13 cellular contexts compared by ENCODE assay signal in genomic region chr16:48511071-48511540, GRCh38.
A peak's percentile ranks its signal among the peaks of the same experiment; 100 is the strongest.
DNase-seq lines count a peak whose midpoint lies in the region; ATAC-seq and TF ChIP-seq lines count a peak whose summit lies in the region.
"Had no signal": no experiment of that assay in that cellular context is flagged by ENCODE, and none has a peak within 500 bp of the region (broad histone marks: within the 10 kb centered on the region; RNA-seq: fewer than 3 reads in every experiment).

No MANE protein-coding gene starts in this region.

- H3K79me2 ChIP-seq in trophoblast cell (ENCODE audit: control insufficient read depth, insufficient read depth, low read length, poor library complexity) = no peaks in the 10 kb centered on the region

- H2BK12ac ChIP-seq in trophoblast cell (ENCODE audit: low read length) = peak overlapping the region; percentile 46

- H3K4me2 ChIP-seq in trophoblast cell (ENCODE audit: low read length) = no peak overlapping the region

- WGBS in trophoblast cell (ENCODE audit: extremely low coverage, insufficient coverage, insufficient read length) = no CpG with 5 or more reads among the region's 8 CpGs

- peak overlapping the region; percentile 13 for H2AFZ ChIP-seq in trophoblast cell (ENCODE audit: insufficient read depth, low read length, poor library complexity)

- no peak overlapping the region for H3K23ac ChIP-seq in trophoblast cell (ENCODE audit: low read length)

- H3K36me3 ChIP-seq in NT2/D1 (ENCODE audit: insufficient read depth, insufficient read length, low read length) (no peaks in the 10 kb centered on the region), trophoblast cell (ENCODE audit: control insufficient read depth in 1 of 2, insufficient read depth in 2 of 2, low read length in 2 of 2) (no peaks in the 10 kb centered on the region)
- H3K36me3 ChIP-seq: heart right ventricle, SJSA1 had no signal

- H2BK5ac ChIP-seq in trophoblast cell (ENCODE audit: low read depth, low read length, poor library complexity) = no peak overlapping the region

- peak overlapping the region; percentile 54 for H3K18ac ChIP-seq in trophoblast cell (ENCODE audit: low read length)

- DNase-seq in EH (ENCODE audit: low read depth) (peak; percentile 80), NT2/D1 (ENCODE audit: low read depth, low spot score) (peak; percentile 36), fibroblast of villous mesenchyme (ENCODE audit: low read depth) (peak; percentile 83), trophoblast cell (peak; percentile 81 to 94), NCI-H146 treated with DMSO at 0.1 percent for 48 hours (lab: John Stamatoyannopoulos, UW; ENCODE audit: unreplicated experiment) (no peak), DMS79 (lab: John Stamatoyannopoulos, UW) (no peak), hippocampal formation (lab: John Stamatoyannopoulos, UW) (no peak)
- no peak for DNase-seq in activated T-cell treated with anti-CD3 and anti-CD28 coated beads, Interleukin-2, amount 50 U/mL, for 4 hours
- DNase-seq: CD4-positive, CD25-positive, alpha-beta regulatory T cell; heart right ventricle; NCI-H510A had no signal

- no peak for TF ChIP-seq CTCF in fibroblast of villous mesenchyme (IDR thresholded peaks at IDR 0.05; ENCODE audit: insufficient read depth, low read depth, low read length)

- peak overlapping the region; percentile 15 for H3K4ac ChIP-seq in trophoblast cell (ENCODE audit: low read depth, low read length)

- H3K79me1 ChIP-seq in trophoblast cell (ENCODE audit: low read length) = peaks cover 5% of the 10 kb centered on the region

- H3K14ac ChIP-seq in trophoblast cell (ENCODE audit: low read length) = peak overlapping the region; percentile 71

- H4K12ac ChIP-seq in trophoblast cell (ENCODE audit: low read depth, low read length) = no peak overlapping the region

- no peaks in the 10 kb centered on the region for H3K36me3 Mint-ChIP-seq in activated T-cell treated with anti-CD3 and anti-CD28 coated beads, Interleukin-2, amount 50 U/mL, for 4 hours (ENCODE audit: insufficient read depth)
- H3K36me3 Mint-ChIP-seq: CD4-positive, CD25-positive, alpha-beta regulatory T cell had no signal

- peak overlapping the region; percentile 55 for H2AK5ac ChIP-seq in trophoblast cell (ENCODE audit: low read length)

- no peaks in the 10 kb centered on the region for H3K4me1 Mint-ChIP-seq in activated T-cell treated with anti-CD3 and anti-CD28 coated beads, Interleukin-2, amount 50 U/mL, for 4 hours (ENCODE audit: low read depth)
- H3K4me1 Mint-ChIP-seq: CD4-positive, CD25-positive, alpha-beta regulatory T cell had no signal

- H3K9ac ChIP-seq in NT2/D1 (ENCODE audit: insufficient read length, low read depth) = no peak overlapping the region
- no peak overlapping the region for H3K9ac ChIP-seq in trophoblast cell (ENCODE audit: low read length)

- H3K9me3 Mint-ChIP-seq in activated T-cell treated with anti-CD3 and anti-CD28 coated beads, Interleukin-2, amount 50 U/mL, for 4 hours = no peaks in the 10 kb centered on the region
- H3K9me3 Mint-ChIP-seq: activated T-helper 1 cell treated with anti-CD3 and anti-CD28 coated beads, Interleukin-12 subunit alpha, Interleukin-12 subunit beta, Interleukin-2, Interleukin-4 antibody, amounts not matched to agents 30 ng/mL and 10 ng/mL and 1 ng/mL, durations not matched to agents 14 hours and 24 hours and 36 hours had no signal

- H3K27me3 ChIP-seq in NT2/D1 (ENCODE audit: insufficient read depth, insufficient read length) = no peaks in the 10 kb centered on the region
- H3K27me3 ChIP-seq in trophoblast cell (ENCODE audit: insufficient read depth, low read length) = no peaks in the 10 kb centered on the region
- H3K27me3 ChIP-seq: heart right ventricle, SJSA1 had no signal

- peak overlapping the region; percentile 45 for H3K27ac ChIP-seq in trophoblast cell (ENCODE audit: low read depth, low read length)
- H3K27ac ChIP-seq: heart right ventricle, SJSA1 had no signal

- peak overlapping the region; percentile 37 for H4K91ac ChIP-seq in trophoblast cell (ENCODE audit: low read depth, low read length)

- H4K8ac ChIP-seq in trophoblast cell (ENCODE audit: low read depth, low read length) = peak overlapping the region; percentile 15

- H3K9me3 ChIP-seq in NT2/D1 (ENCODE audit: insufficient read depth, low read length) (peaks cover 11% of the 10 kb centered on the region; the same call in 1 of the 2 replicates), trophoblast cell (ENCODE audit: insufficient read depth, low read depth, low read length) (peaks cover 9% of the 10 kb centered on the region)
- H3K9me3 ChIP-seq: SJSA1 had no signal

- ATAC-seq in activated T-cell treated with anti-CD3 and anti-CD28 coated beads, Interleukin-2, amount 50 U/mL, for 4 hours = no peak

- peaks cover 5% of the 10 kb centered on the region for H3K4me1 ChIP-seq in NT2/D1 (ENCODE audit: insufficient read depth, insufficient read length)
- H3K4me1 ChIP-seq in trophoblast cell (ENCODE audit: control insufficient read depth in 1 of 2, insufficient read depth in 2 of 2, low read length in 2 of 2) = peaks cover 10 to 14% of the 10 kb centered on the region in 2 experiments
- H3K4me1 ChIP-seq: heart right ventricle, SJSA1 had no signal

- peaks cover 3% of the 10 kb centered on the region for H3K27me3 Mint-ChIP-seq in activated T-cell treated with anti-CD3 and anti-CD28 coated beads, Interleukin-2, amount 50 U/mL, for 4 hours (ENCODE audit: low read depth)

- no peak overlapping the region for H3K4me3 Mint-ChIP-seq in activated T-cell treated with anti-CD3 and anti-CD28 coated beads, Interleukin-2, amount 50 U/mL, for 4 hours
- H3K4me3 Mint-ChIP-seq: activated T-helper 1 cell treated with anti-CD3 and anti-CD28 coated beads, Interleukin-12 subunit alpha, Interleukin-12 subunit beta, Interleukin-2, Interleukin-4 antibody, amounts not matched to agents 30 ng/mL and 10 ng/mL and 1 ng/mL, durations not matched to agents 14 hours and 24 hours and 36 hours; CD4-positive, CD25-positive, alpha-beta regulatory T cell had no signal

- peak overlapping the region; percentile 48 for H2BK120ac ChIP-seq in trophoblast cell (ENCODE audit: insufficient read depth, low read length, poor library complexity)

- no peak overlapping the region for H3K4me3 ChIP-seq in NT2/D1 (ENCODE audit: insufficient read length, low read depth)
- H3K4me3 ChIP-seq in fibroblast of villous mesenchyme (ENCODE audit: low read depth, low read length) = no peak overlapping the region
- peak overlapping the region; percentile 6 for H3K4me3 ChIP-seq in trophoblast cell (ENCODE audit: low read depth, low read length)
- H3K4me3 ChIP-seq: heart right ventricle, SJSA1 had no signal

Comparison
In these comparisons a context has a peak if more than half of its experiments do, and no peak if none do; other contexts are left out.
1. DNase-seq: peak in EH (single experiment), NT2/D1 (single experiment), fibroblast of villous mesenchyme (single experiment) and trophoblast cell (2 of 2); none in NCI-H146 treated with DMSO at 0.1 percent for 48 hours (single experiment), DMS79 (single experiment), activated T-cell treated with anti-CD3 and anti-CD28 coated beads, Interleukin-2, amount 50 U/mL, for 4 hours (single experiment) and hippocampal formation (0 of 2).